11 cellular contexts compared by ENCODE assay signal in the genomic region with DNA sequence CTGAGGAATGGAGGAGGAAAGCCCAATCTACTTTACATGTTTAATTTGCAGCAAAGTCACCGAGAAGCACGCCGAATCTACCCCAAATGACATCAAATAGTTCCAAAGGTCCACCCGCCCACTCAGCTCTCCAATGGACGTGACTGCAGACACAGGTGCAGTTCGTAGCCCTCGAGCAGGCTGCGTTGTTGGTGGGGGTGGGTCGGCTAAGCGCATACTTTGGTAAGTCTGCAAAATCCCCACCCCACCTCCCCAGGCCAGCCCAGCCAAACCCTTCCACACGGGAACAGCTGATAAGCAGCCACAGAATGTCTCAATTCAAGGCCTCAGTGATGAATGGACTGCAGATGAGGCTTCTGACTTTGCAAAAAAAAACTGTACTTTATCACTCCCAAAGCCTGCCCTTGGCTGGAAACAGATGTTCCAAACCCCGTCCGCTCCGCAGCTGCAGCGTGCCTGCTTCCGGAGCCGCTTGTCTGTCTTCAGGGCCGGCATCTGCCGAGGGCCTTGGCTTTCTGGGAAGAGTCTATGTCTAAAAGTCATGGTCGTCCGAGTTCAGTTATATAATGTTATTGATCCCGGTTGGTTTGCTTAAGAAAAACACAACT. TPM values are rescaled to one million over a fixed set of nuclear protein-coding genes. Genes with fewer than 3 reads are reported as not detected.
DNase-seq lines count a peak whose midpoint lies in the region; ATAC-seq, FAIRE-seq and TF ChIP-seq lines count a peak whose summit lies in the region.
"Had no signal": no experiment of that assay in that cellular context is flagged by ENCODE, and none has a peak within 500 bp of the region (broad histone marks: within the 10 kb centered on the region; RNA-seq: fewer than 3 reads in every experiment).

No MANE protein-coding gene starts in this region.

- peak overlapping the region; percentile 5 for H3K4me3 Mint-ChIP-seq in activated CD8-positive, alpha-beta T cell treated with anti-CD3 and anti-CD28 coated beads for 36 hours
- H3K4me3 Mint-ChIP-seq in activated CD8-positive, alpha-beta T cell treated with anti-CD3 and anti-CD28 coated beads, Interleukin-2, amount 10 ng/mL, durations not matched to agents 7 days and 5 days, result no peak overlapping the region
- no peak overlapping the region for H3K4me3 Mint-ChIP-seq in endodermal cell
- H3K4me3 Mint-ChIP-seq: central memory CD8-positive, alpha-beta T cell had no signal

- peak; percentile 49 for ATAC-seq in activated CD8-positive, alpha-beta T cell treated with anti-CD3 and anti-CD28 coated beads for 36 hours
- ATAC-seq in activated CD8-positive, alpha-beta T cell treated with anti-CD3 and anti-CD28 coated beads, Interleukin-2, amount 10 ng/mL, durations not matched to agents 7 days and 5 days, result no peak
- ATAC-seq in right lobe of liver (peak; percentile 32 to 48 (median 41)), GM21619 (IDR thresholded peaks at IDR 0.05; ENCODE audit: unreplicated experiment) (no peak)

- H3K27me3 ChIP-seq in endodermal cell (ENCODE audit: control insufficient read depth, insufficient read depth, low read length, poor library complexity, severe bottlenecking), result no peaks in the 10 kb centered on the region
- H3K27me3 ChIP-seq in right lobe of liver, result no peaks in the 10 kb centered on the region
- no peaks in the 10 kb centered on the region for H3K27me3 ChIP-seq in uterus

- POLR2A ChIA-PET in activated CD8-positive, alpha-beta T cell treated with anti-CD3 and anti-CD28 coated beads for 36 hours (lab: Charles Lee), result no interaction called here
- POLR2A ChIA-PET in activated CD8-positive, alpha-beta T cell treated with anti-CD3 and anti-CD28 coated beads, Interleukin-2, amount 10 ng/mL, durations not matched to agents 7 days and 5 days (lab: Charles Lee), result no interaction called here

- H3K36me3 ChIP-seq in endodermal cell (ENCODE audit: control insufficient read depth, insufficient read depth, low read length) (no peaks in the 10 kb centered on the region), right lobe of liver (peaks cover 0 to 6% (median 2%) of the 10 kb centered on the region in 4 donors), uterus (no peaks in the 10 kb centered on the region)

- H3K27me3 Mint-ChIP-seq in activated CD8-positive, alpha-beta T cell treated with anti-CD3 and anti-CD28 coated beads for 36 hours, result peaks cover 17% of the 10 kb centered on the region
- H3K27me3 Mint-ChIP-seq in activated CD8-positive, alpha-beta T cell treated with anti-CD3 and anti-CD28 coated beads, Interleukin-2, amount 10 ng/mL, durations not matched to agents 7 days and 5 days (ENCODE audit: low read depth), result peaks cover 6% of the 10 kb centered on the region
- no peaks in the 10 kb centered on the region for H3K27me3 Mint-ChIP-seq in endodermal cell (ENCODE audit: insufficient read depth)

- peak; percentile 79 for DNase-seq in activated CD8-positive, alpha-beta T cell treated with anti-CD3 and anti-CD28 coated beads for 36 hours
- no peak for DNase-seq in activated CD8-positive, alpha-beta T cell treated with anti-CD3 and anti-CD28 coated beads, Interleukin-2, amount 10 ng/mL, durations not matched to agents 7 days and 5 days
- DNase-seq in endodermal cell (peak; percentile 38), right lobe of liver (peak; percentile 87 to 92 (median 91)), uterus (peak; percentile 62 to 70), RCC 7860 (ENCODE audit: low spot score) (no peak), GM12892 (ENCODE audit: insufficient read length) (no peak)
- DNase-seq: ACHN, NCI-H1092 treated with DMSO at 0.1 percent for 48 hours had no signal

- H3K4me1 Mint-ChIP-seq in activated CD8-positive, alpha-beta T cell treated with anti-CD3 and anti-CD28 coated beads for 36 hours (ENCODE audit: low read depth), result peaks cover 23% of the 10 kb centered on the region
- H3K4me1 Mint-ChIP-seq in activated CD8-positive, alpha-beta T cell treated with anti-CD3 and anti-CD28 coated beads, Interleukin-2, amount 10 ng/mL, durations not matched to agents 7 days and 5 days (ENCODE audit: low read depth), result peaks cover 10% of the 10 kb centered on the region
- H3K4me1 Mint-ChIP-seq in endodermal cell, result peaks cover 9% of the 10 kb centered on the region
- H3K4me1 Mint-ChIP-seq: central memory CD8-positive, alpha-beta T cell had no signal

- no peak for FAIRE-seq in RCC 7860 (lab: Jason Lieb, UNC)
- no peak for FAIRE-seq in GM12892 (lab: Jason Lieb, UNC)

- intact Hi-C loops in activated CD8-positive, alpha-beta T cell treated with anti-CD3 and anti-CD28 coated beads for 36 hours (cut with micrococcal nuclease), result no loop called here
- intact Hi-C loops in right lobe of liver (cut with DNase I), result no loop called here
- intact Hi-C loops in uterus (cut with DNase I; ENCODE audit: low total_unique reads), result no loop called here

- H3K27ac ChIP-seq in endodermal cell (ENCODE audit: low read depth, low read length) (no peak overlapping the region), right lobe of liver (peak overlapping the region; percentile 74 to 98 (median 92)), uterus (peak overlapping the region in 1 of 2 donors; percentile 33)

- no peak for TF ChIP-seq CTCF in activated CD8-positive, alpha-beta T cell treated with anti-CD3 and anti-CD28 coated beads for 36 hours (IDR thresholded peaks at IDR 0.05)
- no peak for TF ChIP-seq CTCF in endodermal cell (conservative IDR thresholded peaks at IDR 0.05)
- TF ChIP-seq CTCF in right lobe of liver (IDR thresholded peaks at IDR 0.05), result no peak
- no peak for TF ChIP-seq CTCF in uterus (IDR thresholded peaks at IDR 0.05)

- H3K4me1 ChIP-seq in endodermal cell (ENCODE audit: control insufficient read depth, insufficient read depth, low read length), result peaks cover 2% of the 10 kb centered on the region
- H3K4me1 ChIP-seq in right lobe of liver, result peaks cover 0 to 86% (median 45%) of the 10 kb centered on the region in 4 donors
- no peaks in the 10 kb centered on the region for H3K4me1 ChIP-seq in uterus

- CTCF ChIA-PET in activated CD8-positive, alpha-beta T cell treated with anti-CD3 and anti-CD28 coated beads for 36 hours (lab: Charles Lee), result no interaction called here
- CTCF ChIA-PET in activated CD8-positive, alpha-beta T cell treated with anti-CD3 and anti-CD28 coated beads, Interleukin-2, amount 10 ng/mL, durations not matched to agents 7 days and 5 days (lab: Charles Lee), result interaction anchor here (0.9 kb wide), 1 partner anchor 203 kb away, joined by 3 read pairs; no protein-coding TSS in a partner anchor

- H3K9me3 ChIP-seq in endodermal cell (ENCODE audit: control insufficient read depth, low read length) (no peaks in the 10 kb centered on the region), right lobe of liver (no peaks in the 10 kb centered on the region), uterus (no peaks in the 10 kb centered on the region)

- no peaks in the 10 kb centered on the region for H3K9me3 Mint-ChIP-seq in activated CD8-positive, alpha-beta T cell treated with anti-CD3 and anti-CD28 coated beads for 36 hours
- no peaks in the 10 kb centered on the region for H3K9me3 Mint-ChIP-seq in activated CD8-positive, alpha-beta T cell treated with anti-CD3 and anti-CD28 coated beads, Interleukin-2, amount 10 ng/mL, durations not matched to agents 7 days and 5 days (ENCODE audit: insufficient read depth)
- H3K9me3 Mint-ChIP-seq in endodermal cell, result no peaks in the 10 kb centered on the region
- H3K9me3 Mint-ChIP-seq: central memory CD8-positive, alpha-beta T cell had no signal

- WGBS in endodermal cell (ENCODE audit: insufficient coverage in 1 of 2, insufficient read length in 1 of 2), 2 experiments, result 72 to 93% methylated on average over 5 to 22 of the region's 22 CpGs
- 9% methylated on average over 22 of the region's 22 CpGs for WGBS in right lobe of liver (ENCODE audit: insufficient coverage, low coverage, low lambda C conversion rate, missing lambda C conversion rate)

- H3K9ac ChIP-seq in endodermal cell (ENCODE audit: extremely low read depth, low read length, poor library complexity, severe bottlenecking), result no peak overlapping the region

- H3K27ac Mint-ChIP-seq in activated CD8-positive, alpha-beta T cell treated with anti-CD3 and anti-CD28 coated beads for 36 hours, result peak overlapping the region; percentile 55
- H3K27ac Mint-ChIP-seq in activated CD8-positive, alpha-beta T cell treated with anti-CD3 and anti-CD28 coated beads, Interleukin-2, amount 10 ng/mL, durations not matched to agents 7 days and 5 days, result no peak overlapping the region
- H3K27ac Mint-ChIP-seq in endodermal cell, result peak overlapping the region; percentile 4

- TF ChIP-seq POLR2A in right lobe of liver (IDR thresholded peaks at IDR 0.05), result peak; percentile 50
- no peak for TF ChIP-seq POLR2A in uterus (IDR thresholded peaks at IDR 0.05)
- no peak for TF ChIP-seq POLR2A in GM12892 (IDR thresholded peaks at IDR 0.05; ENCODE audit: low read depth, low read length)

- no peaks in the 10 kb centered on the region for H3K36me3 Mint-ChIP-seq in activated CD8-positive, alpha-beta T cell treated with anti-CD3 and anti-CD28 coated beads for 36 hours (ENCODE audit: low read depth)
- no peaks in the 10 kb centered on the region for H3K36me3 Mint-ChIP-seq in activated CD8-positive, alpha-beta T cell treated with anti-CD3 and anti-CD28 coated beads, Interleukin-2, amount 10 ng/mL, durations not matched to agents 7 days and 5 days (ENCODE audit: low read depth)
- H3K36me3 Mint-ChIP-seq in endodermal cell (ENCODE audit: low read depth), result no peaks in the 10 kb centered on the region

- no peak overlapping the region for H3K4me3 ChIP-seq in endodermal cell (ENCODE audit: low read length)
- no peak overlapping the region for H3K4me3 ChIP-seq in right lobe of liver
- no peak overlapping the region for H3K4me3 ChIP-seq in uterus

RNA-seq across cellular contexts. Expression of a gene that starts 38.2 kb away (rescaled TPM):
- total RNA-seq in activated CD8-positive, alpha-beta T cell treated with anti-CD3 and anti-CD28 coated beads for 36 hours, result 1 to 10 TPM; 2.7 to 3.0 TPM
- under 1 TPM; 0.68 to 0.76 TPM for total RNA-seq in activated CD8-positive, alpha-beta T cell treated with anti-CD3 and anti-CD28 coated beads, Interleukin-2, amount 10 ng/mL, durations not matched to agents 7 days and 5 days
- total RNA-seq in endodermal cell (1 to 10 TPM; 6.6 to 9.8 TPM), right lobe of liver (100 to 1,000 TPM; 165 to 218 (median 207) TPM), uterus (10 to 100 TPM in 2 of 4 donors, 1 to 10 TPM in 2; 1.4 to 12.8 (median 6.9) TPM)
- polyA plus RNA-seq in endodermal cell (2013, experiment 1 of 2), result 4.2 TPM
- 4.7 TPM for polyA plus RNA-seq in endodermal cell (2013, experiment 2 of 2)
- polyA plus RNA-seq in GM12892 (2012; ENCODE audit: missing spikeins), result 0.47 TPM

Comparison
In these comparisons a context has a peak if more than half of its experiments do, and no peak if none do; other contexts are left out.
1. ATAC-seq: peak in activated CD8-positive, alpha-beta T cell treated with anti-CD3 and anti-CD28 coated beads for 36 hours (single experiment) and right lobe of liver (4 of 4); none in activated CD8-positive, alpha-beta T cell treated with anti-CD3 and anti-CD28 coated beads, Interleukin-2, amount 10 ng/mL, durations not matched to agents 7 days and 5 days (single experiment) and GM21619 (single experiment).
2. DNase-seq: peak in activated CD8-positive, alpha-beta T cell treated with anti-CD3 and anti-CD28 coated beads for 36 hours (single experiment), endodermal cell (single experiment), right lobe of liver (3 of 3) and uterus (2 of 2); none in activated CD8-positive, alpha-beta T cell treated with anti-CD3 and anti-CD28 coated beads, Interleukin-2, amount 10 ng/mL, durations not matched to agents 7 days and 5 days (single experiment), RCC 7860 (single experiment) and GM12892 (single experiment).
3. RNA of a gene that starts 38.2 kb away (total RNA-seq): 165 to 218 TPM in right lobe of liver; 1.4 to 12.8 TPM in uterus, 6.6 to 9.8 TPM in endodermal cell, 2.7 to 3.0 TPM in activated CD8-positive, alpha-beta T cell treated with anti-CD3 and anti-CD28 coated beads for 36 hours and 0.68 to 0.76 TPM in activated CD8-positive, alpha-beta T cell treated with anti-CD3 and anti-CD28 coated beads, Interleukin-2, amount 10 ng/mL, durations not matched to agents 7 days and 5 days; every median in the first group is over 10 times any median in the second.